4 cellular contexts compared by ENCODE assay signal in genomic region chr1:229705152-229705551, GRCh38.
DNase-seq lines count a peak whose midpoint lies in the region; ATAC-seq, FAIRE-seq and TF ChIP-seq lines count a peak whose summit lies in the region.
"Not testable (repeated sequence)": the region's sequence is repeated elsewhere in the genome, so short reads cannot be mapped to it uniquely, and the experiment has no call there.

No MANE protein-coding gene starts in this region.

- H3K9me3 ChIP-seq in A549; K562 (replicated peaks; ENCODE audit: control insufficient read depth, insufficient read depth, low read depth, low read length): not testable (repeated sequence)

- in situ Hi-C loops in K562 (cut with MboI), result loop anchor here (25.0 kb wide), 1 partner anchor 607 kb away; no protein-coding TSS in a partner anchor

- peak overlapping the region; percentile 33; the same call in 1 of the 2 replicates for H2AFZ ChIP-seq in GM23338
- not testable (repeated sequence) for H2AFZ ChIP-seq in K562 (ENCODE audit: low read depth, low read length)

- H3K9ac ChIP-seq in K562 (ENCODE audit: insufficient read depth in 1 of 2, low read depth in 2 of 2, low read length in 2 of 2), result not testable (repeated sequence)

- H3K36me3 ChIP-seq in GM23338 (ENCODE audit: insufficient read depth); K562 (ENCODE audit: control insufficient read depth, insufficient read depth, low read length): not testable (repeated sequence)

- H3K4me1 ChIP-seq in A549, result peaks cover 11% of the 10 kb centered on the region; the same call in 1 of the 3 replicates
- not testable (repeated sequence) for H3K4me1 ChIP-seq in GM23338 (ENCODE audit: insufficient read depth); K562 (replicated peaks in 1 of 2; ENCODE audit: control insufficient read depth in 2 of 2, insufficient read depth in 2 of 2, low read length in 2 of 2)

- WGBS in A549 (ENCODE audit: missing lambda C conversion rate), result 63% methylated on average over 2 of the region's 2 CpGs
- WGBS in K562 (ENCODE audit: insufficient coverage, low coverage, missing lambda C conversion rate), result 0% methylated on average over 2 of the region's 2 CpGs

- peaks cover 17% of the 10 kb centered on the region for H3K4me1 Mint-ChIP-seq in GM23338
- H3K4me1 Mint-ChIP-seq in activated CD4-positive, alpha-beta T cell treated with anti-CD3 and anti-CD28 coated beads, Interleukin-2, amount 10 ng/mL, durations not matched to agents 24 days and 14 days, result not testable (repeated sequence)

- H3K4me3 ChIP-seq in A549, GM23338, K562: not testable (repeated sequence)

- intact Hi-C loops in activated CD4-positive, alpha-beta T cell treated with anti-CD3 and anti-CD28 coated beads, Interleukin-2, amount 10 ng/mL, durations not matched to agents 24 days and 14 days (cut with micrococcal nuclease); K562 (cut with micrococcal nuclease): not testable (repeated sequence)

- not testable (repeated sequence) for H3K4me3 Mint-ChIP-seq in GM23338; activated CD4-positive, alpha-beta T cell treated with anti-CD3 and anti-CD28 coated beads, Interleukin-2, amount 10 ng/mL, durations not matched to agents 24 days and 14 days

- BruUV-seq in K562 (replicated peaks; lab: Mats Ljungman, UMichigan), result not testable (repeated sequence)

- H3K9me2 ChIP-seq in GM23338 (ENCODE audit: insufficient read depth), result peaks cover 12% of the 10 kb centered on the region

- H4K20me1 ChIP-seq in GM23338 (replicated peaks; ENCODE audit: insufficient read depth); K562 (replicated peaks; ENCODE audit: control insufficient read depth, insufficient read depth, low read length): not testable (repeated sequence)

- not testable (repeated sequence) for H3K27me3 ChIP-seq in GM23338 (ENCODE audit: insufficient read depth); K562 (ENCODE audit: control insufficient read depth in 2 of 2, insufficient read depth in 2 of 2, low read length in 2 of 2)

- not testable (repeated sequence) for FAIRE-seq in A549 (lab: Jason Lieb, UNC); K562 (lab: Jason Lieb, UNC)

- H3K9me1 ChIP-seq in K562 (ENCODE audit: control insufficient read depth, insufficient read depth, low read length), result not testable (repeated sequence)

- not testable (repeated sequence) for DNase-seq in A549 (ENCODE audit: low read depth in 1 of 2, low spot score in 1 of 2); GM23338 (ENCODE audit: low spot score); K562 (ENCODE audit: extremely low read depth in 1 of 4, low spot score in 3 of 4)
- DNase-seq in activated CD4-positive, alpha-beta T cell treated with anti-CD3 and anti-CD28 coated beads, Interleukin-2, amount 10 ng/mL, durations not matched to agents 24 days and 14 days, result peak; percentile 10

- not testable (repeated sequence) for ATAC-seq in A549, GM23338, K562

- not testable (repeated sequence) for TF ChIP-seq POLR2A in A549 (IDR thresholded peaks at IDR 0.05; ENCODE audit: low read length); K562 (conservative IDR thresholded peaks at IDR 0.05)

- not testable (repeated sequence) for H3K79me2 ChIP-seq in GM23338 (replicated peaks; ENCODE audit: insufficient read depth); K562 (ENCODE audit: control insufficient read depth, insufficient read depth, low read length)

- CTCF ChIA-PET in A549 (lab: Yijun Ruan, JAX), result interaction anchor here (1.8 to 2.2 kb wide), 2 partner anchors 10 to 563 kb away, joined by 4 to 10 read pairs; no protein-coding TSS in a partner anchor
- CTCF ChIA-PET in K562 (lab: Yijun Ruan, JAX; ENCODE audit: low intra/inter-chr PET ratio), result not testable (repeated sequence)

- not testable (repeated sequence) for H3K4me2 ChIP-seq in A549; GM23338; K562 (ENCODE audit: insufficient read depth, low read length)

- peak overlapping the region in 1 of 2 experiments; percentile 72; a peak in 1 of 6 replicates for H3K27ac ChIP-seq in A549
- H3K27ac ChIP-seq in GM23338 (ENCODE audit: low read depth); K562 (ENCODE audit: extremely low read depth, low read depth, low read length): not testable (repeated sequence)

- H3K36me3 Mint-ChIP-seq in GM23338 (ENCODE audit: low read depth), result peaks cover 46% of the 10 kb centered on the region
- H3K36me3 Mint-ChIP-seq in activated CD4-positive, alpha-beta T cell treated with anti-CD3 and anti-CD28 coated beads, Interleukin-2, amount 10 ng/mL, durations not matched to agents 24 days and 14 days (ENCODE audit: low read depth), result not testable (repeated sequence)

- not testable (repeated sequence) for TF ChIP-seq EP300 in A549 (IDR thresholded peaks at IDR 0.05); K562 (IDR thresholded peaks at IDR 0.05; ENCODE audit: low read length)

- peaks cover 33% of the 10 kb centered on the region for H3K9me3 Mint-ChIP-seq in GM23338
- not testable (repeated sequence) for H3K9me3 Mint-ChIP-seq in activated CD4-positive, alpha-beta T cell treated with anti-CD3 and anti-CD28 coated beads, Interleukin-2, amount 10 ng/mL, durations not matched to agents 24 days and 14 days

- not testable (repeated sequence) for TF ChIP-seq RAD21 in A549 (conservative IDR thresholded peaks at IDR 0.05 in 1 of 2, IDR thresholded peaks at IDR 0.05 in 1 of 2); K562 (CRISPR knock-in tag; conservative IDR thresholded peaks at IDR 0.05 in 1 of 2, IDR thresholded peaks at IDR 0.05 in 1 of 2)

- POLR2A ChIA-PET in A549 (lab: Yijun Ruan, JAX), result not testable (repeated sequence)
- POLR2A ChIA-PET in K562 (lab: Yijun Ruan, JAX), result interaction anchor here (0.7 kb wide), 1 partner anchor 546 kb away, joined by 3 read pairs; no protein-coding TSS in a partner anchor

- not testable (repeated sequence) for TF ChIP-seq CTCF in A549 (IDR thresholded peaks at IDR 0.05); GM23338 (conservative IDR thresholded peaks at IDR 0.05; ENCODE audit: low read depth in 2 of 2); K562 (IDR thresholded peaks at IDR 0.05 in 2 of 3, conservative IDR thresholded peaks at IDR 0.05 in 1 of 3; ENCODE audit: insufficient read depth in 2 of 3, low read depth in 1 of 3, low read length in 3 of 3)

- not testable (repeated sequence) for H3K27me3 Mint-ChIP-seq in GM23338 (ENCODE audit: insufficient read depth, low read depth, poor library complexity)
- H3K27me3 Mint-ChIP-seq in activated CD4-positive, alpha-beta T cell treated with anti-CD3 and anti-CD28 coated beads, Interleukin-2, amount 10 ng/mL, durations not matched to agents 24 days and 14 days, result peaks cover 14% of the 10 kb centered on the region

- not testable (repeated sequence) for H3F3A ChIP-seq in GM23338 (replicated peaks; ENCODE audit: low read depth)

- H3K27ac Mint-ChIP-seq in GM23338, result 0 out of 2 replicates have a peak overlapping the region, but pooled peaks have one; percentile 7
- H3K27ac Mint-ChIP-seq in activated CD4-positive, alpha-beta T cell treated with anti-CD3 and anti-CD28 coated beads, Interleukin-2, amount 10 ng/mL, durations not matched to agents 24 days and 14 days, result not testable (repeated sequence)

TF ChIP-seq in A549, 52 proteins besides CTCF, POLR2A, EP300 and RAD21:
- peak; percentile 53 for TF ChIP-seq MAFK (IDR thresholded peaks at IDR 0.05; ENCODE audit: partially characterized antibody)

TF ChIP-seq in K562, 482 proteins besides CTCF, POLR2A, EP300 and RAD21:
- TF ChIP-seq C11orf30 (IDR thresholded peaks at IDR 0.05; ENCODE audit: low read depth) (peak; percentile 27; the same call in 1 of the 2 replicates), ZNF316 (IDR thresholded peaks at IDR 0.05) (peak; percentile 53)
